23 cellular contexts compared by ENCODE assay signal in the genomic region with DNA sequence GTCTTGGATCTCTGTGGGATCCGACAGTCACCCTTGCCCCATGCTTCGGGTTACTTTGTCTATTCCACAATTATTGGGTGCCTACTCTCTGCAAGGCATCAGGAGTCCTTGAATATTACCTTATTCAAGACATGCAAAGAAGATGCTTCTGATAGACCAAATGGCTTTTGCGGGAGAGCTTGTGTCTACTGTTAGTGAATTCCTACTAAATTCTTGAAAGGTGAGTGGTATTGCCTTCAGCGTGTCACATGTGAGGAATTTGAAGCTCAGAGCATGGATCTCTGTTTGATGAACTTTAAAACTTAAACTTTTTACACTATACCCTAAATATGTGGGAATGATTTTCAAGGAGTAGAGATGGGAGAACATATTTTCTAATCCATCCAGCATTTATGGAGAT.
DNase-seq lines count a peak whose midpoint lies in the region; ATAC-seq, FAIRE-seq and TF ChIP-seq lines count a peak whose summit lies in the region.
"Had no signal": no experiment of that assay in that cellular context is flagged by ENCODE, and none has a peak within 500 bp of the region (broad histone marks: within the 10 kb centered on the region; RNA-seq: fewer than 3 reads in every experiment).

No MANE protein-coding gene starts in this region.

- H3K4me2 ChIP-seq in SK-N-SH (peak overlapping the region; percentile 25; the same call in 1 of the 2 replicates), astrocyte (ENCODE audit: low read length) (peak overlapping the region; percentile 40), mesenchymal stem cell (ENCODE audit: low read length, poor library complexity, severe bottlenecking) (no peak overlapping the region)
- H3K4me2 ChIP-seq: GM23338, hepatocyte had no signal

- H2BK15ac ChIP-seq in mesenchymal stem cell (ENCODE audit: low read depth, poor library complexity, severe bottlenecking), result no peak overlapping the region

- H3K4me1 ChIP-seq in SK-N-SH (ENCODE audit: control insufficient read depth in 1 of 2, insufficient read depth in 2 of 2, low read depth in 1 of 2, low read length in 1 of 2), result peaks cover 2 to 32% of the 10 kb centered on the region in 2 experiments
- H3K4me1 ChIP-seq in astrocyte (ENCODE audit: insufficient read depth, low read length), result peaks cover 38% of the 10 kb centered on the region
- peaks cover 9% of the 10 kb centered on the region for H3K4me1 ChIP-seq in mesenchymal stem cell (ENCODE audit: control insufficient read depth, insufficient read depth, low read depth, low read length)
- peaks cover 12 to 15% of the 10 kb centered on the region in 2 donors for H3K4me1 ChIP-seq in aorta (ENCODE audit: control insufficient read depth in 1 of 2, insufficient read depth in 2 of 2, low read length in 2 of 2)
- no peaks in the 10 kb centered on the region for H3K4me1 ChIP-seq in mucosa of descending colon (ENCODE audit: low read depth)
- H3K4me1 ChIP-seq: BE2C had no signal

- CTCF ChIA-PET in SK-N-SH (lab: Yijun Ruan, JAX), result interaction anchor here (0.6 to 2.2 kb wide), 5 partner anchors 13 to 359 kb away, joined by 3 to 4 read pairs (median 3); no protein-coding TSS in a partner anchor

- peak overlapping the region in 1 of 2 experiments; percentile 45; a peak in 2 of 4 replicates for H3K27ac ChIP-seq in SK-N-SH (ENCODE audit: low read depth in 2 of 2, low read length in 1 of 2)
- H3K27ac ChIP-seq in astrocyte (ENCODE audit: low read depth, low read length), result no peak overlapping the region
- no peak overlapping the region for H3K27ac ChIP-seq in mesenchymal stem cell (ENCODE audit: low read length, poor library complexity, severe bottlenecking)
- H3K27ac ChIP-seq in aorta (ENCODE audit: low read depth in 1 of 2, low read length in 2 of 2), result peak overlapping the region; percentile 16 to 46
- H3K27ac ChIP-seq: 22Rv1, breast epithelium, hepatocyte, RWPE1, tibial nerve had no signal

- no peak for DNase-seq in SK-N-SH
- DNase-seq in astrocyte (ENCODE audit: low read depth), result peak; percentile 55
- DNase-seq in mesenchymal stem cell, result no peak
- no peak for DNase-seq in aorta
- DNase-seq in mucosa of descending colon, result no peak
- DNase-seq in NCI-H2081 (lab: John Stamatoyannopoulos, UW), result no peak
- no peak for DNase-seq in effector memory CD8-positive, alpha-beta T cell
- DNase-seq: activated CD8-positive, alpha-beta memory T cell treated with anti-CD3 and anti-CD28 coated beads, Interleukin-2, amount 50 U/mL, for 48 hours; BE2C; immature natural killer cell; nucleus accumbens; stimulated activated CD4-positive, alpha-beta T cell treated with anti-CD3 and anti-CD28 coated beads, Interleukin-4, amount 100 ng/mL, for 24 hours; stimulated activated naive CD4-positive, alpha-beta T cell treated with Interleukin-2 at 50 U/mL for 16 hours had no signal

- H4K91ac ChIP-seq in mesenchymal stem cell (ENCODE audit: low read length), result no peak overlapping the region

- peak overlapping the region; percentile 29 for H2AK5ac ChIP-seq in mesenchymal stem cell (ENCODE audit: low read length, severe bottlenecking)

- H3K79me2 ChIP-seq in SK-N-SH (ENCODE audit: insufficient read depth) (peaks cover 19% of the 10 kb centered on the region), astrocyte (ENCODE audit: insufficient read depth, low read length) (peaks cover 10% of the 10 kb centered on the region)
- H3K79me2 ChIP-seq: hepatocyte had no signal

- H3K36me3 ChIP-seq in SK-N-SH (replicated peaks in 1 of 2; ENCODE audit: control insufficient read depth in 1 of 2, insufficient read depth in 2 of 2, low read length in 1 of 2) (no peaks in the 10 kb centered on the region), astrocyte (ENCODE audit: insufficient read depth, low read length) (no peaks in the 10 kb centered on the region), mesenchymal stem cell (ENCODE audit: control insufficient read depth in 1 of 2, insufficient read depth in 2 of 2, low read depth in 1 of 2, low read length in 2 of 2) (no peaks in the 10 kb centered on the region), aorta (ENCODE audit: control insufficient read depth in 1 of 2, insufficient read depth in 2 of 2, low read length in 1 of 2) (no peaks in the 10 kb centered on the region), mucosa of descending colon (ENCODE audit: low read depth) (no peaks in the 10 kb centered on the region)
- H3K36me3 ChIP-seq: BE2C, breast epithelium, tibial nerve had no signal

- peak overlapping the region; percentile 80 to 83 for H2BK12ac ChIP-seq in mesenchymal stem cell (ENCODE audit: low read length in 2 of 2)

- no peaks in the 10 kb centered on the region for H3K36me3 Mint-ChIP-seq in astrocyte (ENCODE audit: low read depth, unreplicated experiment)
- H3K36me3 Mint-ChIP-seq in effector memory CD8-positive, alpha-beta T cell (ENCODE audit: insufficient read depth), result no peaks in the 10 kb centered on the region
- H3K36me3 Mint-ChIP-seq: IgD-negative memory B cell, immature natural killer cell, WTC11 had no signal

- no peaks in the 10 kb centered on the region for H3K27me3 Mint-ChIP-seq in astrocyte (ENCODE audit: low read depth, unreplicated experiment)
- peaks cover 23 to 63% of the 10 kb centered on the region in 2 donors for H3K27me3 Mint-ChIP-seq in effector memory CD8-positive, alpha-beta T cell

- 57% methylated on average over 4 of the region's 4 CpGs for WGBS in SK-N-SH (ENCODE audit: low lambda C conversion rate)
- 90% methylated on average over 2 of the region's 4 CpGs for WGBS in mesenchymal stem cell
- WGBS in aorta, 2 donors, result 70 to 79% methylated on average over 4 of the region's 4 CpGs

- no peak for TF ChIP-seq EP300 in SK-N-SH (IDR thresholded peaks at IDR 0.05; ENCODE audit: borderline replicate concordance in 1 of 2, low read depth in 1 of 2, low read length in 1 of 2)

- no peak overlapping the region for H2BK120ac ChIP-seq in mesenchymal stem cell (ENCODE audit: low read depth, low read length)

- TF ChIP-seq CTCF in SK-N-SH (IDR thresholded peaks at IDR 0.05) (no peak), astrocyte (IDR thresholded peaks at IDR 0.05; ENCODE audit: insufficient read depth, low read depth, low read length) (no peak), mucosa of descending colon (IDR thresholded peaks at IDR 0.05) (no peak)

- intact Hi-C loops in aorta (cut with DNase I) (loop anchor here (2.0 to 10.0 kb wide), 5 partner anchors 20 to 234 kb away; no protein-coding TSS in a partner anchor), mucosa of descending colon (cut with DNase I, micrococcal nuclease) (no loop called here)

- peaks cover 2% of the 10 kb centered on the region for H3K9me3 Mint-ChIP-seq in astrocyte (ENCODE audit: unreplicated experiment)
- no peaks in the 10 kb centered on the region for H3K9me3 Mint-ChIP-seq in effector memory CD8-positive, alpha-beta T cell
- H3K9me3 Mint-ChIP-seq: GM23338, IgD-negative memory B cell, immature natural killer cell, WTC11 had no signal

- peaks cover 59% of the 10 kb centered on the region for H3K4me1 Mint-ChIP-seq in astrocyte (ENCODE audit: low read depth, unreplicated experiment)
- H3K4me1 Mint-ChIP-seq in effector memory CD8-positive, alpha-beta T cell (ENCODE audit: low read depth in 2 of 2), result no peaks in the 10 kb centered on the region
- H3K4me1 Mint-ChIP-seq: immature natural killer cell had no signal

- peaks cover 50% of the 10 kb centered on the region for H3F3A ChIP-seq in SK-N-SH (replicated peaks; ENCODE audit: insufficient read depth)

- POLR2A ChIA-PET in SK-N-SH (lab: Yijun Ruan, JAX), result no interaction called here

- no peaks in the 10 kb centered on the region for H3K9me3 ChIP-seq in SK-N-SH
- no peaks in the 10 kb centered on the region for H3K9me3 ChIP-seq in astrocyte (ENCODE audit: insufficient read depth, low read depth, low read length)
- no peaks in the 10 kb centered on the region for H3K9me3 ChIP-seq in mesenchymal stem cell (ENCODE audit: control insufficient read depth, low read length)
- no peaks in the 10 kb centered on the region for H3K9me3 ChIP-seq in aorta (ENCODE audit: control insufficient read depth, low read length)
- no peaks in the 10 kb centered on the region for H3K9me3 ChIP-seq in mucosa of descending colon
- H3K9me3 ChIP-seq: BE2C, breast epithelium, tibial nerve had no signal

- H2AFZ ChIP-seq in SK-N-SH (ENCODE audit: low read depth), result no peak overlapping the region
- H2AFZ ChIP-seq in astrocyte (ENCODE audit: low read depth, low read length), result no peak overlapping the region
- H2AFZ ChIP-seq in mesenchymal stem cell (ENCODE audit: low read depth, low read length), result no peak overlapping the region
- H2AFZ ChIP-seq: GM23338, hepatocyte had no signal

- no peak overlapping the region for H2BK5ac ChIP-seq in mesenchymal stem cell (ENCODE audit: low read depth, low read length, poor library complexity, severe bottlenecking)

- H4K20me1 ChIP-seq in SK-N-SH (ENCODE audit: insufficient read depth) (no peaks in the 10 kb centered on the region), astrocyte (ENCODE audit: insufficient read depth, low read length) (no peaks in the 10 kb centered on the region)

- peak overlapping the region; percentile 37 to 57 for H3K4ac ChIP-seq in mesenchymal stem cell (ENCODE audit: low read depth in 1 of 2, low read length in 2 of 2)

- peak overlapping the region in 1 of 2 experiments; percentile 57 for H3K14ac ChIP-seq in mesenchymal stem cell (ENCODE audit: low read length in 2 of 2)

- peak overlapping the region; percentile 86 for H4K8ac ChIP-seq in mesenchymal stem cell (ENCODE audit: low read length)

- peak overlapping the region; percentile 71 for H3K27ac Mint-ChIP-seq in astrocyte (ENCODE audit: unreplicated experiment)
- no peak overlapping the region for H3K27ac Mint-ChIP-seq in effector memory CD8-positive, alpha-beta T cell
- H3K27ac Mint-ChIP-seq: GM23338, IgD-negative memory B cell, immature natural killer cell, WTC11 had no signal

- no peak for FAIRE-seq in astrocyte (lab: Jason Lieb, UNC)
- FAIRE-seq: endothelial cell of umbilical vein had no signal

- H3K23ac ChIP-seq in mesenchymal stem cell (ENCODE audit: low read length in 2 of 2), result no peak overlapping the region

- no peak overlapping the region for H3K4me3 ChIP-seq in SK-N-SH (ENCODE audit: low read depth in 2 of 2, low read length in 1 of 2)
- no peak overlapping the region for H3K4me3 ChIP-seq in astrocyte (ENCODE audit: insufficient read depth, low read depth, low read length)
- no peak overlapping the region for H3K4me3 ChIP-seq in mesenchymal stem cell (ENCODE audit: insufficient read depth in 1 of 2, low read depth in 1 of 2, low read length in 2 of 2)
- H3K4me3 ChIP-seq in aorta (ENCODE audit: low read length in 2 of 2), result no peak overlapping the region
- H3K4me3 ChIP-seq in mucosa of descending colon, result no peak overlapping the region
- H3K4me3 ChIP-seq: breast epithelium, GM23338, hepatocyte, tibial nerve had no signal

- H3K9ac ChIP-seq in SK-N-SH (peak overlapping the region; percentile 23; the same call in 1 of the 2 replicates), astrocyte (ENCODE audit: low read length) (no peak overlapping the region), mesenchymal stem cell (ENCODE audit: low read length) (no peak overlapping the region)

- no peaks in the 10 kb centered on the region for H3K79me1 ChIP-seq in mesenchymal stem cell (replicated peaks; ENCODE audit: low read length, poor library complexity, severe bottlenecking)

- H3K4me3 Mint-ChIP-seq in astrocyte (ENCODE audit: unreplicated experiment), result no peak overlapping the region
- no peak overlapping the region for H3K4me3 Mint-ChIP-seq in effector memory CD8-positive, alpha-beta T cell
- H3K4me3 Mint-ChIP-seq: GM23338, IgD-negative memory B cell, immature natural killer cell, WTC11 had no signal

- no peaks in the 10 kb centered on the region for H3K9me2 ChIP-seq in SK-N-SH

- ATAC-seq in SK-N-SH treated with all-trans-retinoic acid at 6 μM for 48 hours (no peak), aorta (ENCODE audit: low FRiP score) (no peak), mucosa of descending colon (no peak)
- no peak for ATAC-seq in effector memory CD8-positive, alpha-beta T cell (replicated peaks)
- ATAC-seq: GM23338, WTC11 had no signal

- no peak for TF ChIP-seq RAD21 in SK-N-SH (IDR thresholded peaks at IDR 0.05; ENCODE audit: low read length)

- H3K27me3 ChIP-seq in SK-N-SH (ENCODE audit: insufficient read depth) (no peaks in the 10 kb centered on the region), astrocyte (ENCODE audit: insufficient read depth, low read length) (no peaks in the 10 kb centered on the region), mesenchymal stem cell (ENCODE audit: control insufficient read depth in 1 of 2, insufficient read depth in 1 of 2, low read length in 2 of 2) (no peaks in the 10 kb centered on the region), aorta (ENCODE audit: control insufficient read depth in 1 of 2, insufficient read depth in 2 of 2, low read length in 1 of 2) (no peaks in the 10 kb centered on the region)
- H3K27me3 ChIP-seq: breast epithelium, hepatocyte, tibial nerve had no signal

- peak overlapping the region; percentile 52 to 67 for H3K18ac ChIP-seq in mesenchymal stem cell (ENCODE audit: low read depth in 1 of 2, low read length in 2 of 2)

Comparison
In these comparisons a context has a peak if more than half of its experiments do, and no peak if none do; other contexts are left out.
1. H3K27ac ChIP-seq: peak in aorta (2 of 2); none in astrocyte (single experiment) and mesenchymal stem cell (single experiment).
2. intact Hi-C loops: an anchor here in aorta (2.0 to 10.0 kb wide); none called in mucosa of descending colon.